Comparison of ENCODE assay signal across 20 cellular contexts in genomic region chr10:114396455-114396854, GRCh38. TPM values are rescaled to one million over a fixed set of nuclear protein-coding genes. Genes with fewer than 3 reads are reported as not detected.
DNase-seq lines count a peak whose midpoint lies in the region; ATAC-seq and TF ChIP-seq lines count a peak whose summit lies in the region.
"Had no signal": no experiment of that assay in that cellular context is flagged by ENCODE, and none has a peak within 500 bp of the region (broad histone marks: within the 10 kb centered on the region; RNA-seq: fewer than 3 reads in every experiment).

No MANE protein-coding gene starts in this region.

- H3K4me1 ChIP-seq in gastroesophageal sphincter (peaks cover 0 to 88% (median 12%) of the 10 kb centered on the region in 3 donors), spleen (peaks cover 10 to 99% (median 73%) of the 10 kb centered on the region in 6 donors)
- no peaks in the 10 kb centered on the region for H3K4me1 ChIP-seq in effector memory CD4-positive, alpha-beta T cell (ENCODE audit: control insufficient read depth, insufficient read depth, low read length, poor library complexity, severe bottlenecking)

- H3K27me3 ChIP-seq in gastroesophageal sphincter (no peaks in the 10 kb centered on the region), spleen (replicated peaks in 1 of 7) (peaks cover 0 to 71% (median 0%) of the 10 kb centered on the region in 7 donors)
- H3K27me3 ChIP-seq in effector memory CD4-positive, alpha-beta T cell (replicated peaks; ENCODE audit: control insufficient read depth, insufficient read depth, low read length, poor library complexity, severe bottlenecking), result peaks cover 7% of the 10 kb centered on the region

- peaks cover 0 to 7% of the 10 kb centered on the region in 2 donors for H3K4me1 Mint-ChIP-seq in natural killer cell treated with Interleukin-12 subunit alpha and Interleukin-12 subunit beta and Interleukin-15 and Interleukin-18, amount 100 ng/mL, for 72 hours (ENCODE audit: low read depth in 2 of 2)
- H3K4me1 Mint-ChIP-seq in natural killer cell, result no peaks in the 10 kb centered on the region
- H3K4me1 Mint-ChIP-seq: CD4-positive, alpha-beta memory T cell had no signal

- H3K4me3 ChIP-seq in gastroesophageal sphincter, result no peak overlapping the region
- no peak overlapping the region for H3K4me3 ChIP-seq in spleen
- H3K4me3 ChIP-seq in effector memory CD4-positive, alpha-beta T cell (ENCODE audit: insufficient read depth, low read depth, low read length, poor library complexity, severe bottlenecking), result no peak overlapping the region
- H3K4me3 ChIP-seq: BLaER1, GM23338, K562 had no signal

- 50 to 80% methylated on average over 2 of the region's 2 CpGs for WGBS in gastroesophageal sphincter (ENCODE audit: low coverage in 1 of 2), 2 donors
- WGBS in spleen, 5 donors, result 76 to 94% (median 88%) methylated on average over 2 of the region's 2 CpGs

- no peaks in the 10 kb centered on the region for H3K36me3 Mint-ChIP-seq in natural killer cell treated with Interleukin-12 subunit alpha and Interleukin-12 subunit beta and Interleukin-15 and Interleukin-18, amount 100 ng/mL, for 72 hours
- H3K36me3 Mint-ChIP-seq in natural killer cell, result no peaks in the 10 kb centered on the region
- H3K36me3 Mint-ChIP-seq: CD4-positive, alpha-beta memory T cell had no signal

- TF ChIP-seq EP300 in gastroesophageal sphincter (IDR thresholded peaks at IDR 0.05), result no peak

- ATAC-seq in natural killer cell treated with Interleukin-12 subunit alpha and Interleukin-12 subunit beta and Interleukin-15 and Interleukin-18, amount 100 ng/mL, for 72 hours, result no peak
- ATAC-seq in natural killer cell (no peak), gastroesophageal sphincter (no peak), HG03520 (IDR thresholded peaks at IDR 0.05; ENCODE audit: unreplicated experiment) (no peak), HG02588 (IDR thresholded peaks at IDR 0.05; ENCODE audit: unreplicated experiment) (no peak)
- ATAC-seq: GM23338, K562, Right ventricle myocardium inferior had no signal

- TF ChIP-seq CTCF in natural killer cell (IDR thresholded peaks at IDR 0.05) (no peak), gastroesophageal sphincter (IDR thresholded peaks at IDR 0.05) (no peak), spleen (IDR thresholded peaks at IDR 0.05 in 8 of 11, conservative IDR thresholded peaks at IDR 0.05 in 3 of 11) (no peak)

- peaks cover 35 to 73% of the 10 kb centered on the region in 2 donors for H3K27me3 Mint-ChIP-seq in natural killer cell treated with Interleukin-12 subunit alpha and Interleukin-12 subunit beta and Interleukin-15 and Interleukin-18, amount 100 ng/mL, for 72 hours
- H3K27me3 Mint-ChIP-seq in natural killer cell (ENCODE audit: low read depth in 2 of 2), result peaks cover 21 to 36% of the 10 kb centered on the region in 2 donors

- no peaks in the 10 kb centered on the region for H3K9me3 ChIP-seq in gastroesophageal sphincter
- no peaks in the 10 kb centered on the region for H3K9me3 ChIP-seq in spleen
- no peaks in the 10 kb centered on the region for H3K9me3 ChIP-seq in effector memory CD4-positive, alpha-beta T cell (ENCODE audit: control insufficient read depth, low read length)
- H3K9me3 ChIP-seq: BLaER1 had no signal

- intact Hi-C loops in natural killer cell (cut with micrococcal nuclease), result no loop called here
- intact Hi-C loops in spleen (cut with DNase I; ENCODE audit: low total_unique reads), result no loop called here

- H3K9me3 Mint-ChIP-seq in natural killer cell treated with Interleukin-12 subunit alpha and Interleukin-12 subunit beta and Interleukin-15 and Interleukin-18, amount 100 ng/mL, for 72 hours, result no peaks in the 10 kb centered on the region
- no peaks in the 10 kb centered on the region for H3K9me3 Mint-ChIP-seq in natural killer cell
- H3K9me3 Mint-ChIP-seq: CD4-positive, alpha-beta memory T cell; GM23338 had no signal

- DNase-seq in natural killer cell treated with Interleukin-12 subunit alpha and Interleukin-12 subunit beta and Interleukin-15 and Interleukin-18, amount 100 ng/mL, for 72 hours (ENCODE audit: low spot score), result peak; percentile 22
- DNase-seq in natural killer cell (no peak), spleen (no peak)
- DNase-seq in effector memory CD4-positive, alpha-beta T cell, result no peak
- DNase-seq: CD4-positive, alpha-beta memory T cell; DMS153; GDM1; HCEC 1CT; NCI-H1105 treated with DMSO at 0.1 percent for 48 hours; NCI-H1694; NCI-H510A; NCI-H748 treated with DMSO at 0.1 percent for 48 hours; NK-92 treated with Interleukin-12 subunit alpha and Interleukin-12 subunit beta, amount 100 ng/mL, for 24 hours had no signal

- H3K4me3 Mint-ChIP-seq in natural killer cell treated with Interleukin-12 subunit alpha and Interleukin-12 subunit beta and Interleukin-15 and Interleukin-18, amount 100 ng/mL, for 72 hours, result no peak overlapping the region
- no peak overlapping the region for H3K4me3 Mint-ChIP-seq in natural killer cell
- H3K4me3 Mint-ChIP-seq: CD4-positive, alpha-beta memory T cell; GM23338 had no signal

- H3K36me3 ChIP-seq in gastroesophageal sphincter, result no peaks in the 10 kb centered on the region
- peaks cover 0 to 5% (median 0%) of the 10 kb centered on the region in 6 donors for H3K36me3 ChIP-seq in spleen
- H3K36me3 ChIP-seq in effector memory CD4-positive, alpha-beta T cell (ENCODE audit: control insufficient read depth, insufficient read depth, low read length), result no peaks in the 10 kb centered on the region
- H3K36me3 ChIP-seq: BLaER1 had no signal

- H3K27ac Mint-ChIP-seq in natural killer cell treated with Interleukin-12 subunit alpha and Interleukin-12 subunit beta and Interleukin-15 and Interleukin-18, amount 100 ng/mL, for 72 hours, result no peak overlapping the region
- H3K27ac Mint-ChIP-seq in natural killer cell, result no peak overlapping the region
- H3K27ac Mint-ChIP-seq: CD4-positive, alpha-beta memory T cell; GM23338 had no signal

- TF ChIP-seq POLR2A in gastroesophageal sphincter (IDR thresholded peaks at IDR 0.05) (no peak), spleen (IDR thresholded peaks at IDR 0.05) (no peak)

- H3K27ac ChIP-seq in gastroesophageal sphincter, result peak overlapping the region in 3 of 4 donors; percentile 56 to 82 (median 75)
- H3K27ac ChIP-seq in spleen, result peak overlapping the region in 6 of 8 donors; percentile 30 to 95 (median 88)
- no peak overlapping the region for H3K27ac ChIP-seq in effector memory CD4-positive, alpha-beta T cell (ENCODE audit: insufficient read depth, low read length, poor library complexity, severe bottlenecking)
- H3K27ac ChIP-seq: BLaER1 had no signal

RNA-seq across cellular contexts. Expression of gene AFAP1L2, which starts 7.8 kb away (rescaled TPM):
- total RNA-seq in natural killer cell treated with Interleukin-12 subunit alpha and Interleukin-12 subunit beta and Interleukin-15 and Interleukin-18, amount 100 ng/mL, for 72 hours, result 1 to 10 TPM; 1.3 to 8.8 TPM
- 1 to 10 TPM in 2 of 3 donors, under 1 TPM in 1; 0.66 to 2.8 (median 1.3) TPM for total RNA-seq in natural killer cell
- total RNA-seq in gastroesophageal sphincter, result 10 to 100 TPM; 20.5 to 29.5 (median 23.9) TPM
- 100 to 1,000 TPM; 119 to 273 (median 191) TPM for total RNA-seq in spleen
- polyA plus RNA-seq in spleen, result 10 to 100 TPM; 18.3 to 71.5 (median 19.3) TPM
- polyA plus RNA-seq: K562 had no signal
